Comparison of ENCODE assay signal across 22 cellular contexts in the genomic region with DNA sequence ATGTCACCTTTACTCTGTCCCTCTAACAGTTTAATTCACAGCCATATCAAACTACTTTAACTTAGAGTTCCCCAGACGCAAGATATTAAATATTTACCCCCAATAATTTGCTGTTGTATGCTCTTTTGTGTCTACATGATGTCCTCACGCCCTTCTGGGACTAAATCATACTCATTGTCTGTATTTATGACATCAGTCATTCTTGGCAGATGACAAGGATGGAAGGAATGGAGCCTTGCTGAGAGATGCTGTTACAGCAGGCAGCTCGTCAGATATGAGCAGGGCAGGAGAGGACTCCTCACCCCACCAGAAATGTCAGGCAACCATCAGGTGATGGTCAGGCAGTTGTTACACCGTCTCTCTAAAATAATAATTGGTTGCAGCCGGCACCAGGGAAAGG. TPM values are rescaled to one million over a fixed set of nuclear protein-coding genes. Genes with fewer than 3 reads are reported as not detected.
"Had no signal": no experiment of that assay in that cellular context is flagged by ENCODE, and none has a peak within 500 bp of the region (broad histone marks: within the 10 kb centered on the region; RNA-seq: fewer than 3 reads in every experiment).

No MANE protein-coding gene starts in this region.

- H3K9ac ChIP-seq: neural progenitor cell had no signal

- H3K36me3 ChIP-seq: neural progenitor cell, uterus had no signal

- H3K4me3 Mint-ChIP-seq: natural killer cell, neural progenitor cell had no signal

- H3K4me3 ChIP-seq: esophagus squamous epithelium, hepatocyte, mucosa of descending colon, neural progenitor cell, pancreas, suprapubic skin, tibial artery, upper lobe of left lung, uterus had no signal

- H3K27me3 Mint-ChIP-seq: progenitor cell of endocrine pancreas had no signal

- FAIRE-seq: endometrium, pancreas, small intestine had no signal

- H3K4me1 Mint-ChIP-seq: natural killer cell had no signal

- H3K27ac ChIP-seq: epithelial cell of prostate, esophagus squamous epithelium, foreskin keratinocyte, hepatocyte, neural progenitor cell, pancreas, suprapubic skin, tibial artery, upper lobe of left lung, uterus had no signal

- H2AFZ ChIP-seq: hepatocyte, neural progenitor cell had no signal

- H3K79me2 ChIP-seq: hepatocyte had no signal

- H3K27me3 ChIP-seq: esophagus squamous epithelium, foreskin keratinocyte, hepatocyte, neural progenitor cell, pancreas, suprapubic skin, tibial artery, upper lobe of left lung, uterus had no signal

- H3K27ac Mint-ChIP-seq: neural progenitor cell, progenitor cell of endocrine pancreas had no signal

- H3K9me3 ChIP-seq: esophagus squamous epithelium, mucosa of descending colon, pancreas, suprapubic skin, tibial artery, upper lobe of left lung, uterus had no signal

- H3K4me1 ChIP-seq: esophagus squamous epithelium, foreskin keratinocyte, pancreas, suprapubic skin, tibial artery, upper lobe of left lung, uterus had no signal

- H3K9me3 Mint-ChIP-seq: natural killer cell, neural progenitor cell had no signal

- ATAC-seq: foreskin keratinocyte; left colon; left ventricle myocardium superior; mucosa of descending colon; natural killer cell; pancreas; right cardiac atrium; stimulated activated naive CD8-positive, alpha-beta T cell treated with anti-CD3 and anti-CD28 coated beads, Interleukin-15, Interleukin-2, amounts not matched to agents 100 U/mL and 50 U/mL, for 24 hours had no signal

- DNase-seq: effector memory CD4-positive, alpha-beta T cell; esophagus squamous epithelium; left colon; left ventricle myocardium superior; mucosa of descending colon; natural killer cell; occipital lobe; pancreas; right cardiac atrium; stimulated activated CD4-positive, alpha-beta T cell treated with anti-CD3 and anti-CD28 coated beads, Interleukin-2, amount 100 ng/mL, for 48 hours; stimulated activated naive CD8-positive, alpha-beta T cell treated with anti-CD3 and anti-CD28 coated beads, Interleukin-15, Interleukin-2, amounts not matched to agents 100 U/mL and 50 U/mL, for 24 hours; tibial artery; upper lobe of left lung; uterus had no signal

- H3K4me2 ChIP-seq: hepatocyte, neural progenitor cell had no signal

RNA-seq across cellular contexts. Expression of a gene that starts 55.9 kb away (rescaled TPM):
- total RNA-seq: esophagus squamous epithelium, natural killer cell, suprapubic skin had no signal
